Comparison of ENCODE assay signal across 16 cellular contexts in genomic region chr11:100356035-100356434, GRCh38.
DNase-seq lines count a peak whose midpoint lies in the region; ATAC-seq and TF ChIP-seq lines count a peak whose summit lies in the region.
"Had no signal": no experiment of that assay in that cellular context is flagged by ENCODE, and none has a peak within 500 bp of the region (broad histone marks: within the 10 kb centered on the region; RNA-seq: fewer than 3 reads in every experiment).

No MANE protein-coding gene starts in this region.

- no peaks in the 10 kb centered on the region for H4K20me1 ChIP-seq in GM23338 (replicated peaks; ENCODE audit: insufficient read depth)
- no peaks in the 10 kb centered on the region for H4K20me1 ChIP-seq in GM23248 (ENCODE audit: insufficient read depth)

- in situ Hi-C loops in GM23248 (cut with MboI) = no loop called here

- no peaks in the 10 kb centered on the region for H3K36me3 Mint-ChIP-seq in GM23338 (ENCODE audit: low read depth)
- no peaks in the 10 kb centered on the region for H3K36me3 Mint-ChIP-seq in activated T-helper 2 cell treated with anti-CD3 and anti-CD28 coated beads, Interferon-gamma antibody, Interleukin-2, Interleukin-4, amounts not matched to agents 10 μg/mL and 5 μg/mL and 100 μg/mL, durations not matched to agents 14 hours and 24 hours and 36 hours (ENCODE audit: low read depth)
- H3K36me3 Mint-ChIP-seq: CD4-positive, CD25-positive, alpha-beta regulatory T cell had no signal

- peaks cover 4% of the 10 kb centered on the region; the same call in 2 of the 3 replicates for H3K4me1 Mint-ChIP-seq in GM23338
- H3K4me1 Mint-ChIP-seq in activated T-helper 2 cell treated with anti-CD3 and anti-CD28 coated beads, Interferon-gamma antibody, Interleukin-2, Interleukin-4, amounts not matched to agents 10 μg/mL and 5 μg/mL and 100 μg/mL, durations not matched to agents 14 hours and 24 hours and 36 hours (ENCODE audit: low read depth) = no peaks in the 10 kb centered on the region
- H3K4me1 Mint-ChIP-seq: CD4-positive, CD25-positive, alpha-beta regulatory T cell had no signal

- H3K4me2 ChIP-seq in GM23338 (no peak overlapping the region), GM23248 (ENCODE audit: unreplicated experiment) (no peak overlapping the region)

- no peak overlapping the region for H3K27ac ChIP-seq in GM23338 (ENCODE audit: low read depth)
- H3K27ac ChIP-seq in GM23248 = no peak overlapping the region
- H3K27ac ChIP-seq in testis = no peak overlapping the region

- H3K79me2 ChIP-seq in GM23338 (replicated peaks; ENCODE audit: insufficient read depth) = no peaks in the 10 kb centered on the region
- no peaks in the 10 kb centered on the region for H3K79me2 ChIP-seq in GM23248 (ENCODE audit: insufficient read depth)

- no peak for TF ChIP-seq POLR2A in testis (IDR thresholded peaks at IDR 0.05)

- H3K4me3 ChIP-seq in GM23338 (no peak overlapping the region), epithelial cell of esophagus (ENCODE audit: low read length) (no peak overlapping the region), GM23248 (no peak overlapping the region), testis (no peak overlapping the region)

- H3F3A ChIP-seq in GM23338 (replicated peaks; ENCODE audit: low read depth) (no peaks in the 10 kb centered on the region), GM23248 (ENCODE audit: insufficient read depth) (no peaks in the 10 kb centered on the region)

- peak; percentile 79 for DNase-seq in DMS153 (lab: John Stamatoyannopoulos, UW)
- DNase-seq in GM23338 (ENCODE audit: low spot score) = peak; percentile 9
- peak; percentile 55 for DNase-seq in NCI-H69 (lab: John Stamatoyannopoulos, UW)
- DNase-seq in epithelial cell of esophagus (ENCODE audit: low read depth) = peak; percentile 24
- DNase-seq in GM23248 = no peak
- DNase-seq in testis = no peak
- DNase-seq in activated T-helper 2 cell treated with anti-CD3 and anti-CD28 coated beads, Interferon-gamma antibody, Interleukin-2, Interleukin-4, amounts not matched to agents 10 μg/mL and 5 μg/mL and 100 μg/mL, durations not matched to agents 14 hours and 24 hours and 36 hours (ENCODE audit: low spot score) = no peak
- no peak for DNase-seq in activated CD4-positive, alpha-beta T cell treated with anti-CD3 and anti-CD28 coated beads, Interleukin-2, amount 50 U/mL, for 1 hour
- DNase-seq: AML-193; CD4-positive, CD25-positive, alpha-beta regulatory T cell; HCEC 1CT; NCI-H1048; NCI-H2029; NCI-H524 treated with DMSO at 0.1 percent for 48 hours; SIG-M5; T-helper 2 cell had no signal

- H3K4me3 Mint-ChIP-seq in GM23338 = no peak overlapping the region
- no peak overlapping the region for H3K4me3 Mint-ChIP-seq in activated T-helper 2 cell treated with anti-CD3 and anti-CD28 coated beads, Interferon-gamma antibody, Interleukin-2, Interleukin-4, amounts not matched to agents 10 μg/mL and 5 μg/mL and 100 μg/mL, durations not matched to agents 14 hours and 24 hours and 36 hours (ENCODE audit: low read depth)
- H3K4me3 Mint-ChIP-seq: CD4-positive, CD25-positive, alpha-beta regulatory T cell had no signal

- H2AFZ ChIP-seq in GM23338 (no peak overlapping the region; the same call in 1 of the 2 replicates), GM23248 (no peak overlapping the region)

- H3K9ac ChIP-seq in GM23248 = no peak overlapping the region

- no peaks in the 10 kb centered on the region for H3K36me3 ChIP-seq in GM23338 (ENCODE audit: insufficient read depth)
- no peaks in the 10 kb centered on the region for H3K36me3 ChIP-seq in GM23248 (ENCODE audit: low read depth)
- H3K36me3 ChIP-seq in testis (ENCODE audit: low read depth, missing control alignments) = no peaks in the 10 kb centered on the region

- no peak overlapping the region for H3K27ac Mint-ChIP-seq in GM23338
- H3K27ac Mint-ChIP-seq in activated T-helper 2 cell treated with anti-CD3 and anti-CD28 coated beads, Interferon-gamma antibody, Interleukin-2, Interleukin-4, amounts not matched to agents 10 μg/mL and 5 μg/mL and 100 μg/mL, durations not matched to agents 14 hours and 24 hours and 36 hours = no peak overlapping the region
- H3K27ac Mint-ChIP-seq: CD4-positive, CD25-positive, alpha-beta regulatory T cell had no signal

- no peaks in the 10 kb centered on the region for H3K9me2 ChIP-seq in GM23338 (ENCODE audit: insufficient read depth)
- H3K9me2 ChIP-seq in GM23248 (ENCODE audit: insufficient read depth) = no peaks in the 10 kb centered on the region

- H3K9me3 ChIP-seq in GM23248 (ENCODE audit: low read depth) (no peaks in the 10 kb centered on the region), testis (no peaks in the 10 kb centered on the region)

- no peak for ATAC-seq in GM23338

- no peaks in the 10 kb centered on the region for H3K9me3 Mint-ChIP-seq in GM23338
- H3K9me3 Mint-ChIP-seq in activated T-helper 2 cell treated with anti-CD3 and anti-CD28 coated beads, Interferon-gamma antibody, Interleukin-2, Interleukin-4, amounts not matched to agents 10 μg/mL and 5 μg/mL and 100 μg/mL, durations not matched to agents 14 hours and 24 hours and 36 hours = peaks cover 20% of the 10 kb centered on the region

- H3K27me3 Mint-ChIP-seq in GM23338 (ENCODE audit: insufficient read depth, low read depth, poor library complexity) = no peaks in the 10 kb centered on the region
- no peaks in the 10 kb centered on the region for H3K27me3 Mint-ChIP-seq in activated T-helper 2 cell treated with anti-CD3 and anti-CD28 coated beads, Interferon-gamma antibody, Interleukin-2, Interleukin-4, amounts not matched to agents 10 μg/mL and 5 μg/mL and 100 μg/mL, durations not matched to agents 14 hours and 24 hours and 36 hours (ENCODE audit: low read depth)
- H3K27me3 Mint-ChIP-seq: CD4-positive, CD25-positive, alpha-beta regulatory T cell had no signal

- intact Hi-C loops in testis (cut with DNase I; ENCODE audit: low total_unique reads) = no loop called here
- intact Hi-C loops in activated T-helper 2 cell treated with anti-CD3 and anti-CD28 coated beads, Interferon-gamma antibody, Interleukin-2, Interleukin-4, amounts not matched to agents 10 μg/mL and 5 μg/mL and 100 μg/mL, durations not matched to agents 14 hours and 24 hours and 36 hours (cut with micrococcal nuclease) = no loop called here

- no peaks in the 10 kb centered on the region for H3K27me3 ChIP-seq in GM23338 (ENCODE audit: insufficient read depth)
- no peaks in the 10 kb centered on the region for H3K27me3 ChIP-seq in GM23248 (replicated peaks; ENCODE audit: insufficient read depth)
- H3K27me3 ChIP-seq in testis = no peaks in the 10 kb centered on the region

- WGBS in GM23248 (ENCODE audit: low coverage in 1 of 2, low lambda C conversion rate in 2 of 2, missing lambda C conversion rate in 2 of 2), 2 experiments = 10 to 12% methylated on average over 4 of the region's 4 CpGs
- 72 to 75% methylated on average over 4 of the region's 4 CpGs for WGBS in testis, 2 donors

- H3K4me1 ChIP-seq in GM23338 (ENCODE audit: insufficient read depth) (no peaks in the 10 kb centered on the region), GM23248 (ENCODE audit: insufficient read depth) (no peaks in the 10 kb centered on the region), testis (no peaks in the 10 kb centered on the region)

- no peak for TF ChIP-seq CTCF in GM23338 (conservative IDR thresholded peaks at IDR 0.05; ENCODE audit: low read depth in 2 of 2)
- no peak for TF ChIP-seq CTCF in epithelial cell of esophagus (IDR thresholded peaks at IDR 0.05; ENCODE audit: insufficient read depth, low read depth, low read length, missing control alignments)
- no peak for TF ChIP-seq CTCF in testis (IDR thresholded peaks at IDR 0.05)

TF ChIP-seq in GM23338, 12 proteins besides CTCF, POLR2A, EP300 and RAD21 (continues in another document):
- no peak for TF ChIP-seq EZH2phosphoT487 (IDR thresholded peaks at IDR 0.05; ENCODE audit: unreplicated experiment)

Comparison
In these comparisons a context has a peak if more than half of its experiments do, and no peak if none do; other contexts are left out.
1. DNase-seq: peak in DMS153 (single experiment), GM23338 (single experiment), NCI-H69 (single experiment) and epithelial cell of esophagus (single experiment); none in GM23248 (single experiment), testis (single experiment), activated T-helper 2 cell treated with anti-CD3 and anti-CD28 coated beads, Interferon-gamma antibody, Interleukin-2, Interleukin-4, amounts not matched to agents 10 μg/mL and 5 μg/mL and 100 μg/mL, durations not matched to agents 14 hours and 24 hours and 36 hours (single experiment) and activated CD4-positive, alpha-beta T cell treated with anti-CD3 and anti-CD28 coated beads, Interleukin-2, amount 50 U/mL, for 1 hour (single experiment).